1 cellular context compared by ENCODE assay signal in genomic region chr6:87731080-87731479, GRCh38.
A peak's percentile ranks its signal among the peaks of the same experiment; 100 is the strongest.
TF ChIP-seq lines count a peak whose summit lies in the region.

No MANE protein-coding gene starts in this region.

TF ChIP-seq in HEK293, 187 proteins besides CTCF, POLR2A, EP300 and RAD21 (continued from another document):
- TF ChIP-seq ZNF16 (tag by site-specific recombination; IDR thresholded peaks at IDR 0.05; ENCODE audit: low read depth) (no peak), ZFHX2 (tag by site-specific recombination; conservative IDR thresholded peaks at IDR 0.05) (no peak), WT1 (tag by site-specific recombination; IDR thresholded peaks at IDR 0.05) (no peak)
- TF ChIP-seq, protein P1, sequence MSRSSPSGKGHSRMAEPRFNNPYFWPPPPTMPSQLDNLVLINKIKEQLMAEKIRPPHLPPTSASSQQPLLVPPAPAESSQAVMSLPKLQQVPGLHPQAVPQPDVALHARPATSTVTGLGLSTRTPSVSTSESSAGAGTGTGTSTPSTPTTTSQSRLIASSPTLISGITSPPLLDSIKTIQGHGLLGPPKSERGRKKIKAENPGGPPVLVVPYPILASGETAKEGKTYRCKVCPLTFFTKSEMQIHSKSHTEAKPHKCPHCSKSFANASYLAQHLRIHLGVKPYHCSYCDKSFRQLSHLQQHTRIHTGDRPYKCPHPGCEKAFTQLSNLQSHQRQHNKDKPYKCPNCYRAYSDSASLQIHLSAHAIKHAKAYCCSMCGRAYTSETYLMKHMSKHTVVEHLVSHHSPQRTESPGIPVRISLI (tag by site-specific recombination; IDR thresholded peaks at IDR 0.05) = peak; percentile 78; the same call in 1 of the 2 replicates
